Comparison of ENCODE assay signal across 2 cellular contexts in the genomic region with DNA sequence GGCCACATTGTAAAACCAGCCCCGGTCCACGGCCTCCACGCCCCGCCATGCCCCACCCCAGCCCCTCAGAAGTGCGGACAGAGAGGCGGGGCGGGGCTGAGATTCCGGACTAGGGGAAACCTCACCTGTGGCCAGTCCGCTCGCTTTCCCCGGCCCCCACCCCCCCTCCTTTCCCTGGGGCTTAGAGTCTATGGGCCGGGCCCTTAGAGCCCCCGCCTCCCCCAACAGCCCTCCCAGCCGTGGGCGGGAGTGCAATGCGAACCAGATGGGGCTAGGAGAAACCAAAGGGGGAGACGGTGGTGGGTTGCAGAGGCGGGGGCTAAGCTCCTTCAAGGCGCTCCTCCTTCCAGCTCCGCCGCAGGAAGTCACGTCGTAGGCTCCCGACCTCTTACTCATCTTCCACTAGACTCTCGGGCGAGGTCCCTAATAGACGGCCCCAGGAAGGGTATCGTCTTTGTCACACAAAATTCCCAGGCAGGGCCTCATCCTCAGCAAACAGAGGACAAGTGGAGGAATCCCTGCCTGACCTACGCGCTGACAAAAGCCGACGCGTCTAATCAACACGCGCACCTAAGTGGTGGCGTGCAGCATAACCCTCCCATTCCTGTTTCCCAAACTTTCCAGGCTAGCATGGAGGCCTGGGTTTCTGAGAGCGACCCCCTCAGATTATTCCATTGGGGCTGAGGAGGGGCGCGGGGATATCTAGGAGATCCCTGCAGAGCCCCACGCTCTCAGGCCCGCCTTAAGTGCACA.
TF ChIP-seq lines count a peak whose summit lies in the region.

No MANE protein-coding gene starts in this region.

TF ChIP-seq in PFSK-1, 5 proteins besides CTCF, POLR2A, EP300 and RAD21:
- TF ChIP-seq TAF1 (IDR thresholded peaks at IDR 0.05; ENCODE audit: borderline replicate concordance, insufficient read depth, low read length), result peak; percentile 70
- TF ChIP-seq FOXP2 (optimal IDR thresholded peaks at IDR 0.05; ENCODE audit: borderline replicate concordance, extremely low read depth, extremely low read length, insufficient read depth), result no peak
- TF ChIP-seq POLR2AphosphoS5 (IDR thresholded peaks at IDR 0.05; ENCODE audit: low read depth, low read length), result peak; percentile 61; the same call in 1 of the 2 replicates
- TF ChIP-seq, protein P1, sequence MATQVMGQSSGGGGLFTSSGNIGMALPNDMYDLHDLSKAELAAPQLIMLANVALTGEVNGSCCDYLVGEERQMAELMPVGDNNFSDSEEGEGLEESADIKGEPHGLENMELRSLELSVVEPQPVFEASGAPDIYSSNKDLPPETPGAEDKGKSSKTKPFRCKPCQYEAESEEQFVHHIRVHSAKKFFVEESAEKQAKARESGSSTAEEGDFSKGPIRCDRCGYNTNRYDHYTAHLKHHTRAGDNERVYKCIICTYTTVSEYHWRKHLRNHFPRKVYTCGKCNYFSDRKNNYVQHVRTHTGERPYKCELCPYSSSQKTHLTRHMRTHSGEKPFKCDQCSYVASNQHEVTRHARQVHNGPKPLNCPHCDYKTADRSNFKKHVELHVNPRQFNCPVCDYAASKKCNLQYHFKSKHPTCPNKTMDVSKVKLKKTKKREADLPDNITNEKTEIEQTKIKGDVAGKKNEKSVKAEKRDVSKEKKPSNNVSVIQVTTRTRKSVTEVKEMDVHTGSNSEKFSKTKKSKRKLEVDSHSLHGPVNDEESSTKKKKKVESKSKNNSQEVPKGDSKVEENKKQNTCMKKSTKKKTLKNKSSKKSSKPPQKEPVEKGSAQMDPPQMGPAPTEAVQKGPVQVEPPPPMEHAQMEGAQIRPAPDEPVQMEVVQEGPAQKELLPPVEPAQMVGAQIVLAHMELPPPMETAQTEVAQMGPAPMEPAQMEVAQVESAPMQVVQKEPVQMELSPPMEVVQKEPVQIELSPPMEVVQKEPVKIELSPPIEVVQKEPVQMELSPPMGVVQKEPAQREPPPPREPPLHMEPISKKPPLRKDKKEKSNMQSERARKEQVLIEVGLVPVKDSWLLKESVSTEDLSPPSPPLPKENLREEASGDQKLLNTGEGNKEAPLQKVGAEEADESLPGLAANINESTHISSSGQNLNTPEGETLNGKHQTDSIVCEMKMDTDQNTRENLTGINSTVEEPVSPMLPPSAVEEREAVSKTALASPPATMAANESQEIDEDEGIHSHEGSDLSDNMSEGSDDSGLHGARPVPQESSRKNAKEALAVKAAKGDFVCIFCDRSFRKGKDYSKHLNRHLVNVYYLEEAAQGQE (IDR thresholded peaks at IDR 0.05; ENCODE audit: insufficient read depth in 1 of 2, low read depth in 2 of 2, low read length in 2 of 2), result 0 out of 4 replicates have a peak, but pooled peaks of 1 of the 2 experiments have one; percentile 12
- TF ChIP-seq SIN3A (IDR thresholded peaks at IDR 0.05; ENCODE audit: borderline replicate concordance, insufficient read depth, low read length), result no peak

TF ChIP-seq in neural cell, 6 proteins besides CTCF, POLR2A, EP300 and RAD21:
- no peak for TF ChIP-seq EZH2 (IDR thresholded peaks at IDR 0.05; ENCODE audit: borderline replicate concordance, insufficient read depth, low read length, poor library complexity, severe bottlenecking)
- TF ChIP-seq, protein P1 (IDR thresholded peaks at IDR 0.05; ENCODE audit: borderline replicate concordance), result no peak
